17 cellular contexts compared by ENCODE assay signal in the genomic region with DNA sequence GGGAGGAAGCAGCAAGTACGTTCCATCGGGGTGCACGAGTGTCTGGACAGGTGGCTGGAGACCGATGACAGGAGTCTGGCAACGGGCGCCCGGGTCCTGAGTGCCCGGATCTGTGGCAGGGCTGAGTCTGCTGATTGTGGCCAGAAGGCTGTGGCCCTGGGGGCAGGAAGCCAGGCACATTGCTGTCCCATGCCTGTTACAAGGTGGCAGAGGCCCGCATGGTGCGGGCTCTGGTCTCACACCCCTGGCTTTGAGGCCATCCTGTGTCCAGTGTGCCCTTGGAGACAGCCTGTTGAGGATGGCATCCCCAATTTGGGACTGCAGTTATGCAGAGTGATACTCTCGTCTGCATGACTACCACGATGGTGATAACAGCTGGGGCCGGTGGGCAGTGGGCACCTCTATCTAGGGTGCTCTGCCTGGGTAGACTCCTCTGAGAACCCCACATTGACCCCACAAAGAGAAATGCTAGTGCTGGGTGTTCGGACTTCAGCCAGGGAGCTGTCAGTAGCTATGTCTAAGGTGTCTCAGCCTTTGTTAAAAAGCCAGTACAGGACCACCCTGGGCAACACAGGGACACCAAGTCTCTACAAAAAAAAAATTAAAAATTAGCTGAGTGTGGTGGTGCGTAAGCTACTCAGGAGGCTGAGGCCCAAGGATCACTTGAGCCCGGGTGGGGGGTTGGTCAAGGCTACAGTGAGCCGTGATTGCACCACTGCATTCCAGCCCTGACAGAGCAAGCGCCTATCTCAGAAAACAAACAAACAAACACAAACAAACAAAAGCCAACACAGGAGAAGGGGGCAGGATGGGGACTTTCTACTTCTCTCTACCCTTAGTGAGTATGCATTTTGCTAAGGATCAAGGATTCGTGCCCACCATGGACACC.
DNase-seq lines count a peak whose midpoint lies in the region; ATAC-seq and TF ChIP-seq lines count a peak whose summit lies in the region.
"Had no signal": no experiment of that assay in that cellular context is flagged by ENCODE, and none has a peak within 500 bp of the region (broad histone marks: within the 10 kb centered on the region; RNA-seq: fewer than 3 reads in every experiment).

No MANE protein-coding gene starts in this region.

- peak overlapping the region; percentile 60 for H3K18ac ChIP-seq in trophoblast cell (ENCODE audit: low read length)

- peak overlapping the region; percentile 41 for H3K4ac ChIP-seq in trophoblast cell (ENCODE audit: low read depth, low read length)

- peaks cover 14% of the 10 kb centered on the region for H3K79me2 ChIP-seq in trophoblast cell (ENCODE audit: control insufficient read depth, insufficient read depth, low read length, poor library complexity)
- H3K79me2 ChIP-seq in MM.1S (ENCODE audit: low read length) = no peaks in the 10 kb centered on the region

- H3K9ac ChIP-seq in trophoblast cell (ENCODE audit: low read length) = no peak overlapping the region
- no peak overlapping the region for H3K9ac ChIP-seq in MM.1S (ENCODE audit: low read length)

- no peak overlapping the region for H3K23ac ChIP-seq in trophoblast cell (ENCODE audit: low read length)

- H4K12ac ChIP-seq in trophoblast cell (ENCODE audit: low read depth, low read length) = no peak overlapping the region

- H3K4me1 ChIP-seq in adrenal gland (replicated peaks in 1 of 2) = no peaks in the 10 kb centered on the region
- H3K4me1 ChIP-seq in right cardiac atrium (ENCODE audit: control insufficient read depth, insufficient read depth, low read length) = peaks cover 6% of the 10 kb centered on the region
- H3K4me1 ChIP-seq in trophoblast cell (ENCODE audit: control insufficient read depth in 1 of 2, insufficient read depth in 2 of 2, low read length in 2 of 2) = peaks cover 54 to 58% of the 10 kb centered on the region in 2 experiments
- H3K4me1 ChIP-seq in spleen = peaks cover 0 to 32% (median 14%) of the 10 kb centered on the region in 6 donors
- peaks cover 10% of the 10 kb centered on the region for H3K4me1 ChIP-seq in vagina
- H3K4me1 ChIP-seq in MM.1S (ENCODE audit: low read length) = no peaks in the 10 kb centered on the region

- H3K9me3 ChIP-seq in adrenal gland (replicated peaks in 1 of 3) (no peaks in the 10 kb centered on the region), right cardiac atrium (ENCODE audit: control insufficient read depth, low read length) (no peaks in the 10 kb centered on the region), trophoblast cell (ENCODE audit: insufficient read depth, low read depth, low read length) (no peaks in the 10 kb centered on the region), spleen (no peaks in the 10 kb centered on the region), vagina (no peaks in the 10 kb centered on the region), MM.1S (replicated peaks; ENCODE audit: insufficient read depth, low read length) (no peaks in the 10 kb centered on the region)

- H3K4me3 ChIP-seq in adrenal gland (no peak overlapping the region), right cardiac atrium (ENCODE audit: low read length) (no peak overlapping the region), trophoblast cell (ENCODE audit: low read depth, low read length) (no peak overlapping the region), spleen (no peak overlapping the region), vagina (no peak overlapping the region), MM.1S (ENCODE audit: low read length) (no peak overlapping the region)

- peak overlapping the region; percentile 93 for H2BK12ac ChIP-seq in trophoblast cell (ENCODE audit: low read length)

- H3K9me2 ChIP-seq in MM.1S (replicated peaks; ENCODE audit: insufficient read depth, low read length) = no peaks in the 10 kb centered on the region

- H2AK5ac ChIP-seq in trophoblast cell (ENCODE audit: low read length) = peak overlapping the region; percentile 84

- peak overlapping the region; percentile 74 for H2BK5ac ChIP-seq in trophoblast cell (ENCODE audit: low read depth, low read length, poor library complexity)

- H3K79me1 ChIP-seq in trophoblast cell (ENCODE audit: low read length) = peaks cover 57% of the 10 kb centered on the region

- intact Hi-C loops in adrenal gland (cut with DNase I) (no loop called here), right cardiac atrium (cut with DNase I) (no loop called here), spleen (cut with DNase I; ENCODE audit: low total_unique reads) (loop anchor here (10.0 kb wide), 1 partner anchor 60 kb away; no protein-coding TSS in a partner anchor), vagina (cut with DNase I) (no loop called here)

- no peaks in the 10 kb centered on the region for H4K20me1 ChIP-seq in MM.1S (ENCODE audit: insufficient read depth, low read length)

- H3K36me3 ChIP-seq in adrenal gland (replicated peaks in 1 of 2) = no peaks in the 10 kb centered on the region
- no peaks in the 10 kb centered on the region for H3K36me3 ChIP-seq in trophoblast cell (ENCODE audit: control insufficient read depth in 1 of 2, insufficient read depth in 2 of 2, low read length in 2 of 2)
- H3K36me3 ChIP-seq in spleen = no peaks in the 10 kb centered on the region
- H3K36me3 ChIP-seq in vagina = no peaks in the 10 kb centered on the region
- H3K36me3 ChIP-seq in MM.1S (replicated peaks; ENCODE audit: insufficient read depth, low read length) = no peaks in the 10 kb centered on the region

- H4K8ac ChIP-seq in trophoblast cell (ENCODE audit: low read depth, low read length) = peak overlapping the region; percentile 55

- H3K27me3 ChIP-seq in adrenal gland (no peaks in the 10 kb centered on the region), right cardiac atrium (ENCODE audit: control insufficient read depth, insufficient read depth) (no peaks in the 10 kb centered on the region), trophoblast cell (ENCODE audit: insufficient read depth, low read length) (no peaks in the 10 kb centered on the region), spleen (replicated peaks in 1 of 7) (peaks cover 0 to 10% (median 0%) of the 10 kb centered on the region in 7 donors), vagina (no peaks in the 10 kb centered on the region), MM.1S (replicated peaks; ENCODE audit: insufficient read depth, low read length) (no peaks in the 10 kb centered on the region)

- DNase-seq in ELF-1 (ENCODE audit: low read depth, low spot score) (peak; percentile 61), adrenal gland (peak in 6 of 7 donors; percentile 55 to 80 (median 65)), right cardiac atrium (peak in 2 of 3 donors; percentile 74 to 83), trophoblast cell (peak; percentile 91 to 93), spleen (no peak), vagina (ENCODE audit: extremely low spot score in 2 of 2) (no peak), MM.1S (no peak)
- DNase-seq in activated CD4-positive, alpha-beta T cell treated with anti-CD3 and anti-CD28 coated beads, Interleukin-2, amount 50 U/mL, for 48 hours = no peak
- DNase-seq: AML-193, Calu3, DMS79, GDM1, HFFc6, Kasumi-1, NCI-H2029, NCI-H510A treated with DMSO at 0.1 percent for 48 hours, RPMI8226 had no signal

- no peak overlapping the region for H3K4me2 ChIP-seq in trophoblast cell (ENCODE audit: low read length)
- H3K4me2 ChIP-seq in MM.1S (ENCODE audit: low read depth, low read length) = no peak overlapping the region

- H2AFZ ChIP-seq in trophoblast cell (ENCODE audit: insufficient read depth, low read length, poor library complexity) (peak overlapping the region; percentile 26), MM.1S (ENCODE audit: low read length) (no peak overlapping the region)

- peak overlapping the region; percentile 98 for H2BK120ac ChIP-seq in trophoblast cell (ENCODE audit: insufficient read depth, low read length, poor library complexity)

- TF ChIP-seq POLR2A in adrenal gland (IDR thresholded peaks at IDR 0.05) (no peak), spleen (IDR thresholded peaks at IDR 0.05) (no peak), vagina (IDR thresholded peaks at IDR 0.05) (no peak)

- 62 to 79% (median 72%) methylated on average over 17 to 19 of the region's 19 CpGs for WGBS in adrenal gland, 4 donors
- 78% methylated on average over 19 of the region's 19 CpGs for WGBS in right cardiac atrium
- WGBS in trophoblast cell (ENCODE audit: extremely low coverage, insufficient coverage, insufficient read length) = no CpG with 5 or more reads among the region's 19 CpGs
- 72 to 89% (median 84%) methylated on average over 17 to 19 of the region's 19 CpGs for WGBS in spleen, 5 donors

- peak overlapping the region; percentile 98 for H4K91ac ChIP-seq in trophoblast cell (ENCODE audit: low read depth, low read length)

- no peak for TF ChIP-seq CTCF in adrenal gland (IDR thresholded peaks at IDR 0.05)
- TF ChIP-seq CTCF in spleen (IDR thresholded peaks at IDR 0.05 in 8 of 11, conservative IDR thresholded peaks at IDR 0.05 in 3 of 11) = no peak
- no peak for TF ChIP-seq CTCF in vagina (IDR thresholded peaks at IDR 0.05)
- TF ChIP-seq CTCF in MM.1S (IDR thresholded peaks at IDR 0.05; ENCODE audit: low read length) = no peak

- H3F3A ChIP-seq in MM.1S (ENCODE audit: insufficient read depth, low read length) = no peaks in the 10 kb centered on the region

- ATAC-seq in right cardiac atrium = peak; percentile 24 to 35

- peak overlapping the region in 1 of 5 donors; percentile 5 for H3K27ac ChIP-seq in adrenal gland
- H3K27ac ChIP-seq in right cardiac atrium (ENCODE audit: low read length) = no peak overlapping the region
- H3K27ac ChIP-seq in trophoblast cell (ENCODE audit: low read depth, low read length) = peak overlapping the region; percentile 1
- H3K27ac ChIP-seq in spleen = no peak overlapping the region
- no peak overlapping the region for H3K27ac ChIP-seq in vagina
- no peak overlapping the region for H3K27ac ChIP-seq in MM.1S (ENCODE audit: low read length)

- peak overlapping the region; percentile 90 for H3K14ac ChIP-seq in trophoblast cell (ENCODE audit: low read length)

Comparison
In these comparisons a context has a peak if more than half of its experiments do, and no peak if none do; other contexts are left out.
1. DNase-seq: peak in ELF-1 (single experiment), adrenal gland (6 of 7), right cardiac atrium (2 of 3) and trophoblast cell (2 of 2); none in spleen (single experiment), vagina (0 of 2), MM.1S (single experiment) and activated CD4-positive, alpha-beta T cell treated with anti-CD3 and anti-CD28 coated beads, Interleukin-2, amount 50 U/mL, for 48 hours (0 of 2).